In genomic region chr15:97745481-97746071, GRCh38 we compare ENCODE assay signal across 8 cellular contexts.
DNase-seq lines count a peak whose midpoint lies in the region; ATAC-seq and TF ChIP-seq lines count a peak whose summit lies in the region.

No MANE protein-coding gene starts in this region.

- H3K4ac ChIP-seq in H9 (ENCODE audit: low read depth, low read length) = no peak overlapping the region

- H2BK20ac ChIP-seq in H9 (ENCODE audit: low read depth, low read length, poor library complexity, severe bottlenecking) = no peak overlapping the region

- H4K8ac ChIP-seq in H9 (replicated peaks; ENCODE audit: insufficient read length, low read depth, low read length) = no peak overlapping the region

- H3K23ac ChIP-seq in H9 (ENCODE audit: insufficient read length, low read depth, low read length) = no peak overlapping the region

- no peaks in the 10 kb centered on the region for H3K23me2 ChIP-seq in H9 (ENCODE audit: insufficient read length, low read depth, low read length, poor library complexity, severe bottlenecking)

- H2AK5ac ChIP-seq in H9 (ENCODE audit: insufficient read length, low read length) = no peak overlapping the region

- H2AFZ ChIP-seq in H9 (ENCODE audit: low read length) = no peak overlapping the region

- intact Hi-C loops in left ventricle myocardium superior (cut with micrococcal nuclease) = no loop called here

- no peak overlapping the region for H2BK120ac ChIP-seq in H9 (ENCODE audit: low read depth, low read length, poor library complexity, severe bottlenecking)

- no peaks in the 10 kb centered on the region for H3K27me3 Mint-ChIP-seq in H9 (ENCODE audit: low read depth)
- no peaks in the 10 kb centered on the region for H3K27me3 Mint-ChIP-seq in CD8-positive, alpha-beta memory T cell

- peaks cover 10 to 16% of the 10 kb centered on the region in 2 experiments for H3K4me1 Mint-ChIP-seq in H9
- no peaks in the 10 kb centered on the region for H3K4me1 Mint-ChIP-seq in CD8-positive, alpha-beta memory T cell

- H3K79me2 ChIP-seq in H9 (ENCODE audit: insufficient read depth, low read length) = no peaks in the 10 kb centered on the region

- H3K27ac ChIP-seq in cardiac muscle cell (no peak overlapping the region), H9 (ENCODE audit: insufficient read length, low read depth, low read length) (no peak overlapping the region), liver (ENCODE audit: low read depth in 1 of 2, low read length in 2 of 2) (no peak overlapping the region)
- no peak overlapping the region for H3K27ac ChIP-seq in CD8-positive, alpha-beta memory T cell (ENCODE audit: low read depth, low read length)

- H3K56ac ChIP-seq in H9 (ENCODE audit: insufficient read length, low read depth, low read length) = no peak overlapping the region

- no peak overlapping the region for H2BK15ac ChIP-seq in H9 (ENCODE audit: low read depth, low read length)

- CTCF ChIA-PET in CD8-positive, alpha-beta memory T cell (lab: Charles Lee) = no interaction called here

- no peak overlapping the region for H3K4me2 ChIP-seq in H9 (ENCODE audit: insufficient read depth, insufficient read length, low read length)

- H4K91ac ChIP-seq in H9 (ENCODE audit: insufficient read length, low read depth, low read length) = no peak overlapping the region

- H2BK12ac ChIP-seq in H9 (ENCODE audit: insufficient read length, low read depth, low read length) = no peak overlapping the region

- no peak overlapping the region for H3K4me3 Mint-ChIP-seq in H9
- no peak overlapping the region for H3K4me3 Mint-ChIP-seq in CD8-positive, alpha-beta memory T cell

- no peaks in the 10 kb centered on the region for H4K20me1 ChIP-seq in H9 (ENCODE audit: control insufficient read depth, insufficient read depth, insufficient read length)

- no peaks in the 10 kb centered on the region for H3K4me1 ChIP-seq in cardiac muscle cell (ENCODE audit: low read depth)
- no peaks in the 10 kb centered on the region; the same call in 1 of the 2 replicates for H3K4me1 ChIP-seq in H9 (ENCODE audit: insufficient read depth, low read length)
- no peaks in the 10 kb centered on the region for H3K4me1 ChIP-seq in liver (ENCODE audit: control insufficient read depth in 4 of 4, insufficient read depth in 4 of 4, low read length in 3 of 4)
- no peaks in the 10 kb centered on the region for H3K4me1 ChIP-seq in CD8-positive, alpha-beta memory T cell (ENCODE audit: insufficient read depth, low read length)

- H3K36me3 Mint-ChIP-seq in H9 (ENCODE audit: insufficient read depth in 1 of 3, low read depth in 3 of 3) = no peaks in the 10 kb centered on the region
- H3K36me3 Mint-ChIP-seq in CD8-positive, alpha-beta memory T cell = no peaks in the 10 kb centered on the region

- no peaks in the 10 kb centered on the region for H3K9me3 ChIP-seq in cardiac muscle cell (ENCODE audit: low read depth)
- no peaks in the 10 kb centered on the region for H3K9me3 ChIP-seq in H9 (ENCODE audit: control insufficient read depth, low read depth, low read length)
- H3K9me3 ChIP-seq in liver (ENCODE audit: control insufficient read depth in 4 of 4, low read length in 3 of 4) = no peaks in the 10 kb centered on the region
- no peaks in the 10 kb centered on the region for H3K9me3 ChIP-seq in CD8-positive, alpha-beta memory T cell (ENCODE audit: low read length)

- H3T11ph ChIP-seq in H9 (ENCODE audit: low read length) = no peak overlapping the region

- no peak overlapping the region for H3K18ac ChIP-seq in H9 (ENCODE audit: insufficient read length, low read depth, low read length)

- H3K27ac Mint-ChIP-seq in H9 = no peak overlapping the region
- H3K27ac Mint-ChIP-seq in CD8-positive, alpha-beta memory T cell = no peak overlapping the region

- no peak for ATAC-seq in left ventricle myocardium superior

- H3K9me3 Mint-ChIP-seq in H9 = no peaks in the 10 kb centered on the region
- H3K9me3 Mint-ChIP-seq in CD8-positive, alpha-beta memory T cell = peaks cover 0 to 4% (median 0%) of the 10 kb centered on the region in 5 donors

- no peak overlapping the region for H3K9ac ChIP-seq in H9 (ENCODE audit: extremely low read depth, insufficient read length, low read length)
- no peak overlapping the region for H3K9ac ChIP-seq in liver (ENCODE audit: low read depth in 1 of 2, low read length in 2 of 2)

- no peak overlapping the region for H3K14ac ChIP-seq in H9 (ENCODE audit: insufficient read depth, low read length)

- no CpG with 5 or more reads among the region's 8 CpGs for WGBS in H9 (ENCODE audit: extremely low coverage, insufficient read length, low lambda C conversion rate)
- 32% methylated on average over 8 of the region's 8 CpGs for WGBS in liver

- TF ChIP-seq CTCF in cardiac muscle cell (IDR thresholded peaks at IDR 0.05; ENCODE audit: low read depth, low read length) = peak; percentile 48
- peak; percentile 79 for TF ChIP-seq CTCF in H9 (conservative IDR thresholded peaks at IDR 0.05)
- peak; percentile 61 for TF ChIP-seq CTCF in liver (IDR thresholded peaks at IDR 0.05; ENCODE audit: low read depth, low read length, missing input control)

- peak; percentile 58 to 67 for TF ChIP-seq RAD21 in liver (IDR thresholded peaks at IDR 0.05)

- H2BK5ac ChIP-seq in H9 (ENCODE audit: insufficient read length, low read length) = no peak overlapping the region

- peak; percentile 18 to 53 for DNase-seq in cardiac muscle cell (ENCODE audit: low read depth in 1 of 2, low spot score in 1 of 2)
- DNase-seq in left ventricle myocardium superior = no peak
- DNase-seq in H9 = peak; percentile 49
- DNase-seq in LoVo (ENCODE audit: low spot score) = peak; percentile 30
- DNase-seq in activated CD4-positive, alpha-beta T cell treated with anti-CD3 and anti-CD28 coated beads, Interleukin-2, amount 50 U/mL, for 48 hours = peak; percentile 5 to 19
- no peak for DNase-seq in CD8-positive, alpha-beta memory T cell
- no peak for DNase-seq in medulla oblongata (ENCODE audit: extremely low spot score)

- no peaks in the 10 kb centered on the region for H3K27me3 ChIP-seq in cardiac muscle cell
- no peaks in the 10 kb centered on the region for H3K27me3 ChIP-seq in H9 (ENCODE audit: insufficient read depth, low read length)
- H3K27me3 ChIP-seq in liver (ENCODE audit: control insufficient read depth in 4 of 4, insufficient read depth in 4 of 4, low read length in 3 of 4) = no peaks in the 10 kb centered on the region
- no peaks in the 10 kb centered on the region for H3K27me3 ChIP-seq in CD8-positive, alpha-beta memory T cell (ENCODE audit: insufficient read depth, low read length, poor library complexity, severe bottlenecking)

- no peaks in the 10 kb centered on the region for H3K79me1 ChIP-seq in H9 (ENCODE audit: insufficient read depth, low read depth, low read length, poor library complexity, severe bottlenecking)

- H3K36me3 ChIP-seq in cardiac muscle cell = no peaks in the 10 kb centered on the region
- no peaks in the 10 kb centered on the region for H3K36me3 ChIP-seq in liver (ENCODE audit: control insufficient read depth in 4 of 4, insufficient read depth in 3 of 4, low read depth in 1 of 4, low read length in 3 of 4)
- H3K36me3 ChIP-seq in CD8-positive, alpha-beta memory T cell (ENCODE audit: insufficient read depth, low read length) = no peaks in the 10 kb centered on the region

- H4K5ac ChIP-seq in H9 (ENCODE audit: insufficient read length, low read depth, low read length) = no peak overlapping the region

- POLR2A ChIA-PET in CD8-positive, alpha-beta memory T cell (lab: Charles Lee) = no interaction called here

- H3K4me3 ChIP-seq in cardiac muscle cell (no peak overlapping the region), liver (ENCODE audit: low read depth in 1 of 3, low read length in 3 of 3) (no peak overlapping the region)
- no peak overlapping the region for H3K4me3 ChIP-seq in CD8-positive, alpha-beta memory T cell (ENCODE audit: low read length)

TF ChIP-seq in liver, 16 proteins besides CTCF, POLR2A, EP300 and RAD21 (continues in another document):
- no peak for TF ChIP-seq NR2F2 (IDR thresholded peaks at IDR 0.05)
- TF ChIP-seq HNF4G (IDR thresholded peaks at IDR 0.05) = no peak
- no peak for TF ChIP-seq RXRA (IDR thresholded peaks at IDR 0.05)
- no peak for TF ChIP-seq FOXA1 (IDR thresholded peaks at IDR 0.05)
- no peak for TF ChIP-seq JUND (IDR thresholded peaks at IDR 0.05)
- no peak for TF ChIP-seq GABPA (IDR thresholded peaks at IDR 0.05 in 1 of 2, conservative IDR thresholded peaks at IDR 0.05 in 1 of 2)
- no peak for TF ChIP-seq REST (IDR thresholded peaks at IDR 0.05)
- TF ChIP-seq ATF3 (IDR thresholded peaks at IDR 0.05) = no peak
- TF ChIP-seq FOXA2 (IDR thresholded peaks at IDR 0.05) = no peak
- no peak for TF ChIP-seq EGR1 (IDR thresholded peaks at IDR 0.05; ENCODE audit: low read depth in 2 of 2)
- no peak for TF ChIP-seq YY1 (IDR thresholded peaks at IDR 0.05)
- no peak for TF ChIP-seq HNF4A (conservative IDR thresholded peaks at IDR 0.05)
- no peak for TF ChIP-seq TAF1 (conservative IDR thresholded peaks at IDR 0.05)
- TF ChIP-seq SP1 (IDR thresholded peaks at IDR 0.05) = no peak

Comparison
In these comparisons a context has a peak if more than half of its experiments do, and no peak if none do; other contexts are left out.
1. DNase-seq: peak in cardiac muscle cell (2 of 2), H9 (single experiment), LoVo (single experiment) and activated CD4-positive, alpha-beta T cell treated with anti-CD3 and anti-CD28 coated beads, Interleukin-2, amount 50 U/mL, for 48 hours (2 of 2); none in left ventricle myocardium superior (single experiment), CD8-positive, alpha-beta memory T cell (0 of 5) and medulla oblongata (single experiment).
2. Peak in every context shown above with its lines, with median percentiles within 50 percentile points of each other: CTCF ChIP-seq.